In genomic region chr17:41666336-41666680, GRCh38 we compare ENCODE assay signal across 8 cellular contexts. TPM values are rescaled to one million over a fixed set of nuclear protein-coding genes. Genes with fewer than 3 reads are reported as not detected.
DNase-seq lines count a peak whose midpoint lies in the region; ATAC-seq and TF ChIP-seq lines count a peak whose summit lies in the region.

No MANE protein-coding gene starts in this region.

- DNase-seq in OCI-LY7 (ENCODE audit: low spot score), result peak; percentile 77
- DNase-seq in activated gamma-delta T cell treated with anti-CD3 and anti-CD28 coated beads, Interleukin-2, amount 50 U/mL, for 16 hours (ENCODE audit: low read depth), result peak; percentile 46
- no peak for DNase-seq in glutamatergic neuron
- DNase-seq in retinal pigment epithelial cell (ENCODE audit: low read depth), result no peak
- DNase-seq in GM19240 (ENCODE audit: insufficient read length, low spot score), result no peak

- H3K27ac ChIP-seq in ACC112 (ENCODE audit: low read depth, low read length), result peak overlapping the region; percentile 81
- peak overlapping the region; percentile 84 for H3K27ac ChIP-seq in OCI-LY7 (ENCODE audit: low read depth, low read length, poor library complexity, severe bottlenecking)

- H3K27me3 ChIP-seq in ACC112 (ENCODE audit: insufficient read depth, low read length), result no peaks in the 10 kb centered on the region

- H2AFZ ChIP-seq in ACC112 (ENCODE audit: low read length, unreplicated experiment) (peak overlapping the region; percentile 87), OCI-LY7 (ENCODE audit: low read length) (peak overlapping the region; percentile 96)

- intact Hi-C loops in OCI-LY7 (cut with micrococcal nuclease; ENCODE audit: unreplicated experiment), result loop anchor here (1.0 to 10.0 kb wide), 2 partner anchors 18 to 342 kb away; no protein-coding TSS in a partner anchor

- peak overlapping the region; percentile 85 for H3K4me3 Mint-ChIP-seq in glutamatergic neuron (ENCODE audit: unreplicated experiment)

- H3K4me2 ChIP-seq in OCI-LY7 (ENCODE audit: low read length), result peak overlapping the region; percentile 82

- H3K4me3 ChIP-seq in ACC112 (ENCODE audit: low read depth, low read length) (peak overlapping the region; percentile 77), OCI-LY7 (ENCODE audit: low read depth, low read length, poor library complexity, severe bottlenecking) (peak overlapping the region; percentile 62), retinal pigment epithelial cell (ENCODE audit: low read length) (peak overlapping the region; percentile 52)

- CTCF ChIA-PET in OCI-LY7 (lab: Charles Lee; ENCODE audit: unreplicated experiment), result interaction anchor here (2.3 kb wide), 1 partner anchor 18 kb away, joined by 20 read pairs; no protein-coding TSS in a partner anchor

- no peaks in the 10 kb centered on the region for H3K9me2 ChIP-seq in OCI-LY7 (ENCODE audit: insufficient read depth, low read length)

- H3K79me2 ChIP-seq in ACC112 (ENCODE audit: control insufficient read depth, insufficient read depth, low read length, unreplicated experiment) (no peaks in the 10 kb centered on the region), OCI-LY7 (ENCODE audit: insufficient read depth, low read depth, low read length) (no peaks in the 10 kb centered on the region)

- TF ChIP-seq CTCF in OCI-LY7 (conservative IDR thresholded peaks at IDR 0.05; ENCODE audit: low read length) (no peak), glutamatergic neuron (IDR thresholded peaks at IDR 0.05; ENCODE audit: partially characterized antibody, unreplicated experiment) (no peak), retinal pigment epithelial cell (conservative IDR thresholded peaks at IDR 0.05; ENCODE audit: low read depth, low read length) (no peak)

- H3K27me3 Mint-ChIP-seq in glutamatergic neuron (ENCODE audit: unreplicated experiment), result peaks cover 7% of the 10 kb centered on the region

- peaks cover 5% of the 10 kb centered on the region for H3K4me1 Mint-ChIP-seq in glutamatergic neuron (ENCODE audit: low read depth, unreplicated experiment)

- no peaks in the 10 kb centered on the region for H3K36me3 Mint-ChIP-seq in glutamatergic neuron (ENCODE audit: unreplicated experiment)

- peaks cover 6% of the 10 kb centered on the region for H3K4me1 ChIP-seq in ACC112 (ENCODE audit: control insufficient read depth, insufficient read depth, low read length, unreplicated experiment)
- H3K4me1 ChIP-seq in OCI-LY7 (ENCODE audit: insufficient read depth, low read length, poor library complexity, severe bottlenecking), result peaks cover 31% of the 10 kb centered on the region

- H3K36me3 ChIP-seq in ACC112 (ENCODE audit: insufficient read depth, low read length), result no peaks in the 10 kb centered on the region
- H3K36me3 ChIP-seq in OCI-LY7 (ENCODE audit: insufficient read depth, low read length), result no peaks in the 10 kb centered on the region

- H3K9me3 Mint-ChIP-seq in glutamatergic neuron (ENCODE audit: unreplicated experiment), result peaks cover 10% of the 10 kb centered on the region

- peak overlapping the region; percentile 90 for H3K27ac Mint-ChIP-seq in glutamatergic neuron (ENCODE audit: unreplicated experiment)

- POLR2A ChIA-PET in OCI-LY7 (lab: Charles Lee), result interaction anchor here (1.1 to 2.8 kb wide), 4 partner anchors 12 to 30 kb away, joined by 4 to 13 read pairs (median 8); partner anchors contain the start of gene EIF1

- no peaks in the 10 kb centered on the region for H3K9me3 ChIP-seq in OCI-LY7 (ENCODE audit: low read length)

- H4K20me1 ChIP-seq in OCI-LY7 (ENCODE audit: insufficient read depth, low read length), result no peaks in the 10 kb centered on the region

- ATAC-seq in GM19351 (IDR thresholded peaks at IDR 0.05; ENCODE audit: unreplicated experiment) (peak; percentile 32), HG03442 (IDR thresholded peaks at IDR 0.05; ENCODE audit: unreplicated experiment) (peak; percentile 33)

- BruUV-seq in OCI-LY7 (replicated peaks; lab: Mats Ljungman, UMichigan), result TSS peak; percentile 87

RNA-seq across cellular contexts. Expression of gene EIF1, which starts 22.4 kb away (rescaled TPM):
- total RNA-seq in OCI-LY7 (2014; rRNA removed; shearing (Covaris generic)), result 123 and 145 TPM in 2 replicates
- 659 and 705 TPM in 2 replicates for total RNA-seq in OCI-LY7 (2022)
- total RNA-seq in glutamatergic neuron (ENCODE audit: unreplicated experiment), result 1,088 TPM

RNA-seq across cellular contexts. Expression of gene KRT17, which starts 41.9 kb away (rescaled TPM):
- total RNA-seq in OCI-LY7 (2014; rRNA removed; shearing (Covaris generic)), result not detected in 2 replicates
- 0.70 and 2.1 TPM in 2 replicates for total RNA-seq in OCI-LY7 (2022)
- not detected for total RNA-seq in glutamatergic neuron (ENCODE audit: unreplicated experiment)

RNA-seq across cellular contexts. Expression of gene GAST, which starts 45.8 kb away (rescaled TPM):
- not detected in 2 replicates for total RNA-seq in OCI-LY7 (2014; rRNA removed; shearing (Covaris generic))
- total RNA-seq in OCI-LY7 (2022) (not detected in 2 replicates), glutamatergic neuron (ENCODE audit: unreplicated experiment) (not detected)

RNA-seq across cellular contexts. Expression of gene KRT16, which starts 53.7 kb away (rescaled TPM):
- not detected in 2 replicates for total RNA-seq in OCI-LY7 (2014; rRNA removed; shearing (Covaris generic))
- total RNA-seq in OCI-LY7 (2022) (not detected in 2 replicates), glutamatergic neuron (ENCODE audit: unreplicated experiment) (not detected)

Comparison
In these comparisons a context has a peak if more than half of its experiments do, and no peak if none do; other contexts are left out.
1. DNase-seq: peak in OCI-LY7 (single experiment) and activated gamma-delta T cell treated with anti-CD3 and anti-CD28 coated beads, Interleukin-2, amount 50 U/mL, for 16 hours (single experiment); none in glutamatergic neuron (single experiment), retinal pigment epithelial cell (single experiment) and GM19240 (single experiment).
2. Peak in every context shown above with its lines, with median percentiles within 50 percentile points of each other: H3K4me3 ChIP-seq.